26 cellular contexts compared by ENCODE assay signal in the genomic region with DNA sequence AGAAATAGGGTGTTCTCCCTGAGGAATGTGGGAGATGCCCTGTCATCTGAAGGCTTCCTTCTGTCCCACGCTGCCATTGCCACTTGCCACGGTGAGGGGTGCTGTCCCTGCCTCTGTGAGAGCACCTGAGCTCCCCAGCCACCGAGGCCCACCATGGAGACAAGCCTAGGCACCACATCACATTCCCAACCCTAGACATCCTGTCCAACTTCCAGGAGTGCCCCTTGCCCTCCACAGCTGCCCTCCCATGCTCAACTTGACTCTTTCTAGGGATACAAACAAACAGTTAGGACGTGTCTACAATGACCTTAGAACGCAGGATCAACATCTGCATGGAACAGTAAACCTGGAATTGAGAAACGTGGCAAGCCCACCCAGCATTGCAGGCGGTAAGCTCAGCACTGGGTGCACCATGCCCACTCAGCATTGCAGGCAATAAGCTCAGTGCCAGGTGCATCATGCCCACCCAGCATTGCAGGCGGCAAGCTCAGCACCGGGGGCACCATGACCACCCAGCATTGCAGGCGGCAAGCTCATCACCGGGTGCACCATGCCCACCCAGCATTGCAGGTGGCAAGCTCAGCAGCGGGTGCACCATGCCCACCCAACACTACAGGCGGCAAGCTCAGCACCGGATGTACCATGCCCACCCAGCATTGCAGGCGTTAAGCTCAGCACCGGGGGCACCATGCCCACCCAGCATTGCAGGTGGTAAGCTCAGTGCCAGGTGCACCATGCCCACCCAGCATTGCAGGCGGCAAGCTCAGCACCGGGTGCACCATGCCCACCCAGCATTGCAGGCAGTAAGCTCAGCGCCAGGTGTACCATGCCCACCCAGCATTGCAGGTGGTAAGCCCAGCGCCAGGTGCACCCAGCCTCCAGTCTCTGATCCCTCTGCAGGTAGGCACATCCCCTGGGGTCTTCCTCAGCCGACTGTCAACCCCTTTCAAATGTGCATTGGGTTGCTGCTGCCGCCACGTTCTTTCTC.
"Had no signal": no experiment of that assay in that cellular context is flagged by ENCODE, and none has a peak within 500 bp of the region (broad histone marks: within the 10 kb centered on the region; RNA-seq: fewer than 3 reads in every experiment).

No MANE protein-coding gene starts in this region.

- H3K4me3 ChIP-seq: dorsolateral prefrontal cortex, gastrocnemius medialis, heart right ventricle, lung, smooth muscle cell, transverse colon, vagina had no signal

- H3K27me3 ChIP-seq: dorsolateral prefrontal cortex, gastrocnemius medialis, transverse colon, vagina had no signal

- H3K4me1 ChIP-seq: gastrocnemius medialis, heart right ventricle, parathyroid adenoma, transverse colon, vagina had no signal

- H3K27ac ChIP-seq: dorsolateral prefrontal cortex, gastrocnemius medialis, heart right ventricle, parathyroid adenoma, transverse colon, vagina had no signal

- ATAC-seq: gastrocnemius medialis; heart right ventricle; left colon; left ventricle myocardium superior; naive thymus-derived CD8-positive, alpha-beta T cell; sciatic nerve; stimulated activated memory B cell treated with anti-CD40 and anti-IgM and Interleukin-4, amounts not matched to agents 10 μg/mL and 1 μg/mL and 100 μg/mL, for 72 hours had no signal

- H3K9me3 ChIP-seq: gastrocnemius medialis, vagina had no signal

- H3K36me3 ChIP-seq: gastrocnemius medialis, heart right ventricle, transverse colon, vagina had no signal

- DNase-seq: caudate nucleus; cerebellar nuclear complex; dorsolateral prefrontal cortex; effector CD4-positive, alpha-beta T cell; foreskin fibroblast; gastrocnemius medialis; heart right ventricle; hippocampal formation; immature natural killer cell; islet precursor cell; kidney glomerular epithelial cell; left colon; left ventricle myocardium superior; midbrain; naive thymus-derived CD8-positive, alpha-beta T cell; nephron progenitor cell; occipital lobe; stimulated activated CD4-positive, alpha-beta T cell treated with anti-CD3 and anti-CD28 coated beads, Interleukin-2, amount 100 ng/mL, for 24 hours; stimulated activated CD4-positive, alpha-beta T cell treated with anti-CD3 and anti-CD28 coated beads, Interleukin-4, amount 100 ng/mL, for 4 hours; transverse colon had no signal
